ENCODE assay signal across 11 cellular contexts in genomic region chr1:25020851-25021585, GRCh38.
DNase-seq lines count a peak whose midpoint lies in the region; ATAC-seq and TF ChIP-seq lines count a peak whose summit lies in the region.
"Had no signal": no experiment of that assay in that cellular context is flagged by ENCODE, and none has a peak within 500 bp of the region (broad histone marks: within the 10 kb centered on the region; RNA-seq: fewer than 3 reads in every experiment).

No MANE protein-coding gene starts in this region.

- no peaks in the 10 kb centered on the region for H3K9me3 Mint-ChIP-seq in CD4-positive, alpha-beta T cell
- H3K9me3 Mint-ChIP-seq in activated CD4-positive, alpha-beta memory T cell treated with anti-CD3 and anti-CD28 coated beads, Interleukin-2, amount 10 ng/mL, durations not matched to agents 7 days and 5 days, result peaks cover 2% of the 10 kb centered on the region

- H2AFZ ChIP-seq in mesenchymal stem cell (ENCODE audit: low read depth, low read length), result no peak overlapping the region
- H2AFZ ChIP-seq: neural progenitor cell had no signal

- peak overlapping the region; percentile 99 for H3K27ac ChIP-seq in CD4-positive, alpha-beta T cell (ENCODE audit: low read depth, low read length)
- H3K27ac ChIP-seq in mesenchymal stem cell (ENCODE audit: low read length, poor library complexity, severe bottlenecking), result no peak overlapping the region
- H3K27ac ChIP-seq: gastrocnemius medialis, neural progenitor cell had no signal

- H3K4me3 Mint-ChIP-seq in CD4-positive, alpha-beta T cell, result peak overlapping the region; percentile 4
- no peak overlapping the region for H3K4me3 Mint-ChIP-seq in activated CD4-positive, alpha-beta memory T cell treated with anti-CD3 and anti-CD28 coated beads, Interleukin-2, amount 10 ng/mL, durations not matched to agents 7 days and 5 days
- H3K4me3 Mint-ChIP-seq: neural progenitor cell had no signal

- peak overlapping the region; percentile 91 for H3K27ac Mint-ChIP-seq in CD4-positive, alpha-beta T cell
- peak overlapping the region; percentile 97 for H3K27ac Mint-ChIP-seq in activated CD4-positive, alpha-beta memory T cell treated with anti-CD3 and anti-CD28 coated beads, Interleukin-2, amount 10 ng/mL, durations not matched to agents 7 days and 5 days

- peak overlapping the region in 1 of 2 experiments; percentile 54 for H3K18ac ChIP-seq in mesenchymal stem cell (ENCODE audit: low read depth in 1 of 2, low read length in 2 of 2)

- H3K23ac ChIP-seq in mesenchymal stem cell (ENCODE audit: low read length in 2 of 2), result no peak overlapping the region

- WGBS in mesenchymal stem cell, result 88% methylated on average over 19 of the region's 22 CpGs

- peak; percentile 20 for TF ChIP-seq POLR2A in GM18526 (IDR thresholded peaks at IDR 0.05; ENCODE audit: extremely low read depth, insufficient read length)

- CTCF ChIA-PET in CD4-positive, alpha-beta T cell (lab: Charles Lee), result interaction anchor here (4.3 kb wide), 1 partner anchor 17 kb away, joined by 35 read pairs; no protein-coding TSS in a partner anchor
- CTCF ChIA-PET in activated CD4-positive, alpha-beta memory T cell treated with anti-CD3 and anti-CD28 coated beads, Interleukin-2, amount 10 ng/mL, durations not matched to agents 7 days and 5 days (lab: Charles Lee), result no interaction called here

- H3K4me1 ChIP-seq in mesenchymal stem cell (ENCODE audit: control insufficient read depth, insufficient read depth, low read depth, low read length), result peaks cover 29% of the 10 kb centered on the region

- H3K36me3 Mint-ChIP-seq in CD4-positive, alpha-beta T cell (ENCODE audit: low read depth), result no peaks in the 10 kb centered on the region
- no peaks in the 10 kb centered on the region for H3K36me3 Mint-ChIP-seq in activated CD4-positive, alpha-beta memory T cell treated with anti-CD3 and anti-CD28 coated beads, Interleukin-2, amount 10 ng/mL, durations not matched to agents 7 days and 5 days (ENCODE audit: low read depth)
- H3K36me3 Mint-ChIP-seq: neural progenitor cell had no signal

- ATAC-seq in CD4-positive, alpha-beta T cell (ENCODE audit: poor library complexity), result no peak
- ATAC-seq in GM18868 (IDR thresholded peaks at IDR 0.05; ENCODE audit: unreplicated experiment), result no peak
- ATAC-seq: gastrocnemius medialis had no signal

- H2BK12ac ChIP-seq in mesenchymal stem cell (ENCODE audit: low read length in 2 of 2), result peak overlapping the region; percentile 69 to 92

- no peaks in the 10 kb centered on the region for H3K79me1 ChIP-seq in mesenchymal stem cell (replicated peaks; ENCODE audit: low read length, poor library complexity, severe bottlenecking)

- H4K8ac ChIP-seq in mesenchymal stem cell (ENCODE audit: low read length), result peak overlapping the region; percentile 8

- H4K91ac ChIP-seq in mesenchymal stem cell (ENCODE audit: low read length), result peak overlapping the region; percentile 61

- POLR2A ChIA-PET in CD4-positive, alpha-beta T cell (lab: Charles Lee), result interaction anchor here (2.2 to 2.8 kb wide), 2 partner anchors 29 to 92 kb away, joined by 39 to 69 read pairs; partner anchors contain the start of gene RUNX3
- POLR2A ChIA-PET in activated CD4-positive, alpha-beta memory T cell treated with anti-CD3 and anti-CD28 coated beads, Interleukin-2, amount 10 ng/mL, durations not matched to agents 7 days and 5 days (lab: Charles Lee), result interaction anchor here (1.6 to 5.1 kb wide), 6 partner anchors 8 to 56 kb away, joined by 7 to 93 read pairs (median 50); no protein-coding TSS in a partner anchor

- peaks cover 75% of the 10 kb centered on the region for H3K4me1 Mint-ChIP-seq in CD4-positive, alpha-beta T cell (ENCODE audit: low read depth)
- peaks cover 88% of the 10 kb centered on the region for H3K4me1 Mint-ChIP-seq in activated CD4-positive, alpha-beta memory T cell treated with anti-CD3 and anti-CD28 coated beads, Interleukin-2, amount 10 ng/mL, durations not matched to agents 7 days and 5 days

- H3K14ac ChIP-seq in mesenchymal stem cell (ENCODE audit: low read length in 2 of 2), result peak overlapping the region in 1 of 2 experiments; percentile 58

- no peaks in the 10 kb centered on the region for H3K27me3 Mint-ChIP-seq in CD4-positive, alpha-beta T cell
- no peaks in the 10 kb centered on the region for H3K27me3 Mint-ChIP-seq in activated CD4-positive, alpha-beta memory T cell treated with anti-CD3 and anti-CD28 coated beads, Interleukin-2, amount 10 ng/mL, durations not matched to agents 7 days and 5 days

- no peak for TF ChIP-seq CTCF in CD4-positive, alpha-beta T cell (IDR thresholded peaks at IDR 0.05)

- no peak overlapping the region for H3K9ac ChIP-seq in mesenchymal stem cell (ENCODE audit: low read length)
- H3K9ac ChIP-seq: neural progenitor cell had no signal

- no peak overlapping the region for H3K4me2 ChIP-seq in mesenchymal stem cell (ENCODE audit: low read length, poor library complexity, severe bottlenecking)
- H3K4me2 ChIP-seq: neural progenitor cell had no signal

- no peaks in the 10 kb centered on the region for H3K27me3 ChIP-seq in CD4-positive, alpha-beta T cell (ENCODE audit: control insufficient read depth, insufficient read depth, low read length)
- H3K27me3 ChIP-seq in mesenchymal stem cell (ENCODE audit: control insufficient read depth in 1 of 2, insufficient read depth in 1 of 2, low read length in 2 of 2), result peaks cover 0 to 42% of the 10 kb centered on the region in 2 experiments
- H3K27me3 ChIP-seq: gastrocnemius medialis, neural progenitor cell had no signal

- H2BK15ac ChIP-seq in mesenchymal stem cell (ENCODE audit: low read depth, poor library complexity, severe bottlenecking), result no peak overlapping the region

- H3K9me3 ChIP-seq in CD4-positive, alpha-beta T cell (ENCODE audit: control insufficient read depth, low read length), result no peaks in the 10 kb centered on the region
- H3K9me3 ChIP-seq in mesenchymal stem cell (ENCODE audit: control insufficient read depth, low read length), result no peaks in the 10 kb centered on the region
- H3K9me3 ChIP-seq: gastrocnemius medialis had no signal

- peak overlapping the region in 1 of 2 experiments; percentile 62 for H3K4ac ChIP-seq in mesenchymal stem cell (ENCODE audit: low read depth in 1 of 2, low read length in 2 of 2)

- H3K36me3 ChIP-seq in mesenchymal stem cell (ENCODE audit: control insufficient read depth in 1 of 2, insufficient read depth in 2 of 2, low read depth in 1 of 2, low read length in 2 of 2), result no peaks in the 10 kb centered on the region
- H3K36me3 ChIP-seq: gastrocnemius medialis, neural progenitor cell had no signal

- intact Hi-C loops in CD4-positive, alpha-beta T cell (cut with DNase I, micrococcal nuclease), result loop anchor here in 1 of 2 experiments (5.0 kb wide), 1 partner anchor 39 kb away; no protein-coding TSS in a partner anchor

- H2BK5ac ChIP-seq in mesenchymal stem cell (ENCODE audit: low read depth, low read length, poor library complexity, severe bottlenecking), result no peak overlapping the region

- no peak overlapping the region for H3K4me3 ChIP-seq in mesenchymal stem cell (ENCODE audit: insufficient read depth in 1 of 2, low read depth in 1 of 2, low read length in 2 of 2)
- H3K4me3 ChIP-seq: dorsolateral prefrontal cortex, gastrocnemius medialis, neural progenitor cell had no signal

- H2BK120ac ChIP-seq in mesenchymal stem cell (ENCODE audit: low read depth, low read length), result no peak overlapping the region

- no peak overlapping the region for H2AK5ac ChIP-seq in mesenchymal stem cell (ENCODE audit: low read length, severe bottlenecking)

- no peak for DNase-seq in CD4-positive, alpha-beta T cell
- no peak for DNase-seq in activated CD4-positive, alpha-beta memory T cell treated with anti-CD3 and anti-CD28 coated beads, Interleukin-2, amount 10 ng/mL, durations not matched to agents 7 days and 5 days
- DNase-seq in mesenchymal stem cell (no peak), inferior parietal cortex (ENCODE audit: extremely low spot score) (no peak), NCI-H510A (lab: John Stamatoyannopoulos, UW) (no peak), NCI-H2029 treated with DMSO at 0.1 percent for 48 hours (lab: John Stamatoyannopoulos, UW) (no peak)
- DNase-seq: dorsolateral prefrontal cortex, gastrocnemius medialis had no signal
